In genomic region chr22:35400335-35400680, GRCh38 we compare ENCODE assay signal across 8 cellular contexts. TPM values are rescaled to one million over a fixed set of nuclear protein-coding genes. Genes with fewer than 3 reads are reported as not detected.
DNase-seq lines count a peak whose midpoint lies in the region; FAIRE-seq and TF ChIP-seq lines count a peak whose summit lies in the region.

No MANE protein-coding gene starts in this region.

- no peaks in the 10 kb centered on the region for H3K9me2 ChIP-seq in SU-DHL-6 (replicated peaks; ENCODE audit: insufficient read depth, low read length)

- 0 to 1% methylated on average over 28 to 29 of the region's 29 CpGs for WGBS in esophagus, 2 donors

- peak overlapping the region; percentile 89 for H3K4me3 ChIP-seq in HFF-Myc (replicated peaks; ENCODE audit: low read depth, low read length)
- peak overlapping the region; percentile 78 for H3K4me3 ChIP-seq in SU-DHL-6 (ENCODE audit: insufficient read depth, low read length, poor library complexity, severe bottlenecking)
- peak overlapping the region; percentile 82 to 86 for H3K4me3 ChIP-seq in esophagus (ENCODE audit: low read depth in 1 of 2, low read length in 2 of 2)

- no peaks in the 10 kb centered on the region for H3K27me3 Mint-ChIP-seq in osteocyte (ENCODE audit: unreplicated experiment)

- no peaks in the 10 kb centered on the region for H3K9me3 Mint-ChIP-seq in osteocyte (ENCODE audit: unreplicated experiment)

- DNase-seq in D341Med (ENCODE audit: low spot score) (peak; percentile 62), HFF-Myc (ENCODE audit: extremely low read depth, low read depth) (no peak), osteocyte (ENCODE audit: extremely low spot score, unreplicated experiment) (no peak), GM12892 (ENCODE audit: insufficient read length) (no peak), SK-N-DZ (ENCODE audit: low spot score) (no peak), T-helper 9 cell (no peak)

- no peak for TF ChIP-seq CTCF in HFF-Myc (IDR thresholded peaks at IDR 0.05; ENCODE audit: low read depth, low read length, missing control alignments)
- TF ChIP-seq CTCF in SU-DHL-6 (IDR thresholded peaks at IDR 0.05; ENCODE audit: insufficient read depth, low read length, poor library complexity, severe bottlenecking): no peak
- no peak for TF ChIP-seq CTCF in osteocyte (IDR thresholded peaks at IDR 0.05)

- peak overlapping the region; percentile 98 for H3K4me3 Mint-ChIP-seq in osteocyte (ENCODE audit: unreplicated experiment)

- H3K79me2 ChIP-seq in SU-DHL-6 (ENCODE audit: insufficient read depth, low read length): peaks cover 23% of the 10 kb centered on the region

- H3K9me3 ChIP-seq in SU-DHL-6 (ENCODE audit: insufficient read depth, low read length): no peaks in the 10 kb centered on the region
- H3K9me3 ChIP-seq in esophagus (ENCODE audit: control insufficient read depth in 2 of 2, insufficient read depth in 1 of 2, low read depth in 1 of 2, low read length in 1 of 2): no peaks in the 10 kb centered on the region

- FAIRE-seq in GM12892 (lab: Jason Lieb, UNC): no peak

- TF ChIP-seq POLR2A in GM12892 (IDR thresholded peaks at IDR 0.05; ENCODE audit: low read depth, low read length): no peak

- H3K4me1 Mint-ChIP-seq in osteocyte (ENCODE audit: unreplicated experiment): peaks cover 21% of the 10 kb centered on the region

- peak overlapping the region; percentile 89 for H3K9ac ChIP-seq in SU-DHL-6 (ENCODE audit: low read length)

- no peaks in the 10 kb centered on the region for H4K20me1 ChIP-seq in SU-DHL-6 (ENCODE audit: low read depth, low read length)

- H2AFZ ChIP-seq in SU-DHL-6 (ENCODE audit: low read depth, low read length, severe bottlenecking): peak overlapping the region; percentile 14

- H3K27ac Mint-ChIP-seq in osteocyte (ENCODE audit: unreplicated experiment): peak overlapping the region; percentile 87

- H3K27ac ChIP-seq in SU-DHL-6 (ENCODE audit: low read depth, low read length) (peak overlapping the region; percentile 59), esophagus (ENCODE audit: low read depth in 2 of 2, low read length in 1 of 2) (peak overlapping the region; percentile 7 to 34)

- peak overlapping the region; percentile 63 for H3K4me2 ChIP-seq in SU-DHL-6 (ENCODE audit: low read depth, low read length, poor library complexity, severe bottlenecking)

- H3K4me1 ChIP-seq in esophagus (ENCODE audit: control insufficient read depth in 2 of 2, insufficient read depth in 2 of 2, low read length in 1 of 2): peaks cover 0 to 8% of the 10 kb centered on the region in 2 donors

- no peaks in the 10 kb centered on the region for H3K27me3 ChIP-seq in SU-DHL-6 (ENCODE audit: low read length)
- H3K27me3 ChIP-seq in esophagus (ENCODE audit: control insufficient read depth in 1 of 2, insufficient read depth in 2 of 2, low read length in 2 of 2): no peaks in the 10 kb centered on the region

- H3F3A ChIP-seq in SU-DHL-6 (ENCODE audit: insufficient read depth): 0 out of 2 replicates have a peak, but pooled peaks cover 7% of the 10 kb centered on the region

- H3K36me3 Mint-ChIP-seq in osteocyte (ENCODE audit: unreplicated experiment): no peaks in the 10 kb centered on the region

- H3K36me3 ChIP-seq in SU-DHL-6 (ENCODE audit: low read length): peaks cover 10% of the 10 kb centered on the region; the same call in 1 of the 2 replicates
- H3K36me3 ChIP-seq in esophagus (ENCODE audit: control insufficient read depth in 2 of 2, insufficient read depth in 2 of 2, low read length in 1 of 2): peaks cover 0 to 9% of the 10 kb centered on the region in 2 donors

RNA-seq across cellular contexts. Expression of gene MCM5, which starts 0.4 kb away (rescaled TPM):
- polyA plus RNA-seq in esophagus: 10 to 100 TPM; 21.4 to 33.8 TPM
- 26.4 and 28.5 TPM in 2 replicates for total RNA-seq in osteocyte
- 105 TPM for polyA plus RNA-seq in GM12892 (2012; ENCODE audit: missing spikeins)
- polyA plus RNA-seq in SK-N-DZ (2014; cell fraction: cytosol; rRNA removed): 121 and 151 TPM in 2 replicates
- 167 and 220 TPM in 2 replicates for polyA plus RNA-seq in SK-N-DZ (2014; cell fraction: nucleus; rRNA removed)

RNA-seq across cellular contexts. Expression of gene HMOX1, which starts 19.4 kb away (rescaled TPM):
- polyA plus RNA-seq in esophagus: 10 to 100 TPM; 46.6 to 74.0 TPM
- total RNA-seq in osteocyte: 37.2 and 44.3 TPM in 2 replicates
- polyA plus RNA-seq in GM12892 (2012; ENCODE audit: missing spikeins): 9.7 TPM
- 2.6 and 2.8 TPM in 2 replicates for polyA plus RNA-seq in SK-N-DZ (2014; cell fraction: cytosol; rRNA removed)
- polyA plus RNA-seq in SK-N-DZ (2014; cell fraction: nucleus; rRNA removed): 1.1 and 1.5 TPM in 2 replicates
